ENCODE assay signal across 1 cellular context in the genomic region with DNA sequence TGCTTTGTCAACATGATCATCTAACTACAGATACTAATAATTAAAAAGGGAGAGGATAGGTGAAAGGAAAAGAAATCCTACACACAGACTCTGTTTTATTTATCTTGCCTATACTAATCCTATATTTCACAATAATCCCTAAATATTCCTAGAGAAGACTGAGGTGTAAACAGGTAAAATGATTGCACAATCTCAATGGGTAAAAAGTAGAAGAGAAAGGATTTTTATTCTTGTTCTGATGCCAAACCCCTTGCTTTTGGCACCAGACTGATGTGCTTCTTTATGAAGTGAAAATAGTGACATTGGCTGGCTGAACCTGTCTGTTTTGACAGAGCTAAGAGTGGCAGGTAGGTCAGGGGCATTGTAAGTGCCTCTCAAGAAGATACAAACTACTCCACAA.
A peak's percentile ranks its signal among the peaks of the same experiment; 100 is the strongest.
TF ChIP-seq lines count a peak whose summit lies in the region.

No MANE protein-coding gene starts in this region.

TF ChIP-seq in H1, 55 proteins besides CTCF, POLR2A, EP300 and RAD21:
- TF ChIP-seq NRF1 (IDR thresholded peaks at IDR 0.05; ENCODE audit: low read depth, low read length) (no peak), CEBPB (IDR thresholded peaks at IDR 0.05; ENCODE audit: low read depth, low read length) (peak; percentile 14; the same call in 1 of the 2 replicates), HDAC2 (IDR thresholded peaks at IDR 0.05; ENCODE audit: borderline replicate concordance in 1 of 2, low read depth in 2 of 2, low read length in 2 of 2) (no peak)
- TF ChIP-seq, protein P1, sequence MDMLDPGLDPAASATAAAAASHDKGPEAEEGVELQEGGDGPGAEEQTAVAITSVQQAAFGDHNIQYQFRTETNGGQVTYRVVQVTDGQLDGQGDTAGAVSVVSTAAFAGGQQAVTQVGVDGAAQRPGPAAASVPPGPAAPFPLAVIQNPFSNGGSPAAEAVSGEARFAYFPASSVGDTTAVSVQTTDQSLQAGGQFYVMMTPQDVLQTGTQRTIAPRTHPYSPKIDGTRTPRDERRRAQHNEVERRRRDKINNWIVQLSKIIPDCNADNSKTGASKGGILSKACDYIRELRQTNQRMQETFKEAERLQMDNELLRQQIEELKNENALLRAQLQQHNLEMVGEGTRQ (IDR thresholded peaks at IDR 0.05; ENCODE audit: low read length): no peak
TF ChIP-seq in H1: peak in this region for 1.
